ENCODE assay signal across 10 cellular contexts in genomic region chr2:46574457-46575354, GRCh38. TPM values are rescaled to one million over a fixed set of nuclear protein-coding genes. Genes with fewer than 3 reads are reported as not detected.
A peak's percentile ranks its signal among the peaks of the same experiment; 100 is the strongest.
DNase-seq lines count a peak whose midpoint lies in the region; ATAC-seq and TF ChIP-seq lines count a peak whose summit lies in the region.
"Had no signal": no experiment of that assay in that cellular context is flagged by ENCODE, and none has a peak within 500 bp of the region (broad histone marks: within the 10 kb centered on the region; RNA-seq: fewer than 3 reads in every experiment).

No MANE protein-coding gene starts in this region.

- intact Hi-C loops in gastrocnemius medialis (cut with DNase I; ENCODE audit: low total_unique reads) = no loop called here
- intact Hi-C loops in Calu3 (cut with micrococcal nuclease; ENCODE audit: unreplicated experiment) = no loop called here

- no peak for TF ChIP-seq POLR2A in gastrocnemius medialis (IDR thresholded peaks at IDR 0.05)

- no peak for TF ChIP-seq CTCF in MM.1S (IDR thresholded peaks at IDR 0.05; ENCODE audit: low read length)
- no peak for TF ChIP-seq CTCF in gastrocnemius medialis (IDR thresholded peaks at IDR 0.05 in 4 of 5, conservative IDR thresholded peaks at IDR 0.05 in 1 of 5)
- no peak for TF ChIP-seq CTCF in Calu3 (IDR thresholded peaks at IDR 0.05; ENCODE audit: unreplicated experiment)

- H3K4me3 ChIP-seq in MM.1S (ENCODE audit: low read length) (peak overlapping the region; percentile 42), gastrocnemius medialis (peak overlapping the region; percentile 0 to 26 (median 16))

- H3K4me1 ChIP-seq in MM.1S (ENCODE audit: low read length) = peaks cover 60% of the 10 kb centered on the region
- H3K4me1 ChIP-seq in gastrocnemius medialis = peaks cover 54 to 72% of the 10 kb centered on the region in 2 donors

- peak; percentile 63 for ATAC-seq in GM18909 (IDR thresholded peaks at IDR 0.05; ENCODE audit: poor library complexity, unreplicated experiment)
- peak; percentile 71 for ATAC-seq in HG02588 (IDR thresholded peaks at IDR 0.05; ENCODE audit: unreplicated experiment)
- peak; percentile 85 to 90 for ATAC-seq in gastrocnemius medialis

- peaks cover 65% of the 10 kb centered on the region for H3K79me2 ChIP-seq in MM.1S (ENCODE audit: low read length)

- H3K36me3 ChIP-seq in MM.1S (replicated peaks; ENCODE audit: insufficient read depth, low read length) = 0 out of 2 replicates have a peak, but pooled peaks cover 2% of the 10 kb centered on the region
- peaks cover 0 to 15% of the 10 kb centered on the region in 2 donors for H3K36me3 ChIP-seq in gastrocnemius medialis

- peak overlapping the region; percentile 49 for H3K9ac ChIP-seq in MM.1S (ENCODE audit: low read length)

- H3K27me3 ChIP-seq in MM.1S (replicated peaks; ENCODE audit: insufficient read depth, low read length) (no peaks in the 10 kb centered on the region), gastrocnemius medialis (no peaks in the 10 kb centered on the region)

- no peaks in the 10 kb centered on the region for H3K36me3 Mint-ChIP-seq in Calu3 (ENCODE audit: insufficient read depth, unreplicated experiment)

- H3K9me3 Mint-ChIP-seq in Calu3 (ENCODE audit: low read depth, unreplicated experiment) = no peaks in the 10 kb centered on the region

- H3F3A ChIP-seq in MM.1S (ENCODE audit: insufficient read depth, low read length) = peaks cover 63% of the 10 kb centered on the region

- no peaks in the 10 kb centered on the region for H3K9me2 ChIP-seq in MM.1S (replicated peaks; ENCODE audit: insufficient read depth, low read length)

- CTCF ChIA-PET in Calu3 (lab: Charles Lee) = no interaction called here

- BruUV-seq in Calu3 (replicated peaks; lab: Mats Ljungman, UMichigan) = no TSS peak

- peak; percentile 68 for DNase-seq in MM.1S
- DNase-seq in gastrocnemius medialis = no peak
- DNase-seq in NCI-H446 (lab: John Stamatoyannopoulos, UW) = no peak
- DNase-seq in NCI-H2107 (lab: John Stamatoyannopoulos, UW) = no peak
- DNase-seq in Calu3 = no peak
- DNase-seq in activated CD4-positive, alpha-beta T cell treated with anti-CD3 and anti-CD28 coated beads, Interleukin-2, amount 50 U/mL, for 48 hours = no peak
- DNase-seq: DND-41, MV-4-11 had no signal

- no peaks in the 10 kb centered on the region for H3K4me1 Mint-ChIP-seq in Calu3 (ENCODE audit: low read depth, unreplicated experiment)

- no peak overlapping the region for H3K27ac Mint-ChIP-seq in Calu3 (ENCODE audit: unreplicated experiment)

- no peaks in the 10 kb centered on the region for H3K9me3 ChIP-seq in MM.1S (replicated peaks; ENCODE audit: insufficient read depth, low read length)
- H3K9me3 ChIP-seq in gastrocnemius medialis = no peaks in the 10 kb centered on the region

- H3K4me3 Mint-ChIP-seq in Calu3 (ENCODE audit: low read depth, unreplicated experiment) = no peak overlapping the region

- no peaks in the 10 kb centered on the region for H3K27me3 Mint-ChIP-seq in Calu3 (ENCODE audit: unreplicated experiment)

- peak overlapping the region; percentile 87 for H3K27ac ChIP-seq in MM.1S (ENCODE audit: low read length)
- H3K27ac ChIP-seq in gastrocnemius medialis = peak overlapping the region; percentile 83 to 92 (median 86)

- no peak overlapping the region for H2AFZ ChIP-seq in MM.1S (ENCODE audit: low read length)

- peak overlapping the region; percentile 84 for H3K4me2 ChIP-seq in MM.1S (ENCODE audit: low read depth, low read length)

- in situ Hi-C loops in gastrocnemius medialis (cut with MboI; ENCODE audit: low sequenced_read_pairs in 4 of 4) = no loop called here

- H4K20me1 ChIP-seq in MM.1S (ENCODE audit: insufficient read depth, low read length) = no peaks in the 10 kb centered on the region

RNA-seq across cellular contexts. Expression of gene ATP6V1E2, which starts 32.3 kb away (rescaled TPM):
- total RNA-seq in gastrocnemius medialis (1 to 10 TPM; 2.0 to 4.7 (median 3.5) TPM), Calu3 (2022) (10.6 and 11.5 TPM in 2 replicates)

RNA-seq across cellular contexts. Expression of gene RHOQ, which starts 32.4 kb away (rescaled TPM):
- total RNA-seq in gastrocnemius medialis (100 to 1,000 TPM; 116 to 139 (median 121) TPM), Calu3 (2022) (23.6 and 24.1 TPM in 2 replicates)

RNA-seq across cellular contexts. Expression of gene PIGF, which starts 42.1 kb away (rescaled TPM):
- total RNA-seq in gastrocnemius medialis (10 to 100 TPM in 2 of 4 donors, 1 to 10 TPM in 2; 6.0 to 18.5 (median 10.1) TPM), Calu3 (2022) (19.0 and 19.7 TPM in 2 replicates)

RNA-seq across cellular contexts. Expression of gene CRIPT, which starts 42.3 kb away (rescaled TPM):
- total RNA-seq in gastrocnemius medialis (10 to 100 TPM; 11.9 to 21.4 (median 16.2) TPM), Calu3 (2022) (11.8 and 13.5 TPM in 2 replicates)
